ENCODE assay signal across 14 cellular contexts in genomic region chr1:196801920-196802319, GRCh38. TPM values are rescaled to one million over a fixed set of nuclear protein-coding genes. Genes with fewer than 3 reads are reported as not detected.
A peak's percentile ranks its signal among the peaks of the same experiment; 100 is the strongest.
DNase-seq lines count a peak whose midpoint lies in the region; ATAC-seq, FAIRE-seq and TF ChIP-seq lines count a peak whose summit lies in the region.
"Not testable (repeated sequence)": the region's sequence is repeated elsewhere in the genome, so short reads cannot be mapped to it uniquely, and the experiment has no call there.
"Had no signal": no experiment of that assay in that cellular context is flagged by ENCODE, and none has a peak within 500 bp of the region (broad histone marks: within the 10 kb centered on the region; RNA-seq: fewer than 3 reads in every experiment).

No MANE protein-coding gene starts in this region.

- H3K9me3 Mint-ChIP-seq in HFFc6; astrocyte (ENCODE audit: unreplicated experiment): not testable (repeated sequence)

- not testable (repeated sequence) for H3K4me2 ChIP-seq in astrocyte (ENCODE audit: low read length)

- not testable (repeated sequence) for DNase-seq in D721Med (ENCODE audit: insufficient read length, low spot score)
- DNase-seq in ELR (ENCODE audit: low read depth), result peak; percentile 1
- peak; percentile 0 for DNase-seq in HFFc6
- DNase-seq in astrocyte (ENCODE audit: low read depth), result peak; percentile 6
- DNase-seq in choroid plexus epithelial cell (ENCODE audit: low read depth), result peak; percentile 10

- H3K27me3 ChIP-seq in astrocyte (ENCODE audit: insufficient read depth, low read length), result not testable (repeated sequence)

- H3K27ac Mint-ChIP-seq in HFFc6; astrocyte (ENCODE audit: unreplicated experiment): not testable (repeated sequence)

- peak; percentile 74 for FAIRE-seq in D721Med (lab: Jason Lieb, UNC)
- not testable (repeated sequence) for FAIRE-seq in astrocyte (lab: Jason Lieb, UNC)

- H3K79me2 ChIP-seq in astrocyte (ENCODE audit: insufficient read depth, low read length), result not testable (repeated sequence)

- not testable (repeated sequence) for TF ChIP-seq CTCF in D721Med (IDR thresholded peaks at IDR 0.05; ENCODE audit: insufficient read depth, missing control alignments); HFFc6 (IDR thresholded peaks at IDR 0.05); astrocyte (IDR thresholded peaks at IDR 0.05; ENCODE audit: insufficient read depth, low read depth, low read length); choroid plexus epithelial cell (conservative IDR thresholded peaks at IDR 0.05; ENCODE audit: low read depth, low read length)

- not testable (repeated sequence) for H4K20me1 ChIP-seq in astrocyte (ENCODE audit: insufficient read depth, low read length)

- H2AFZ ChIP-seq in astrocyte (ENCODE audit: low read depth, low read length), result not testable (repeated sequence)

- not testable (repeated sequence) for H3K36me3 ChIP-seq in astrocyte (ENCODE audit: insufficient read depth, low read length)

- H3K4me1 ChIP-seq in astrocyte (ENCODE audit: insufficient read depth, low read length), result not testable (repeated sequence)

- H3K9ac ChIP-seq in astrocyte (ENCODE audit: low read length), result not testable (repeated sequence)

- H3K36me3 Mint-ChIP-seq in HFFc6 (ENCODE audit: low read depth); astrocyte (ENCODE audit: low read depth, unreplicated experiment): not testable (repeated sequence)

- not testable (repeated sequence) for H3K4me3 Mint-ChIP-seq in HFFc6; astrocyte (ENCODE audit: unreplicated experiment)

- not testable (repeated sequence) for H3K27me3 Mint-ChIP-seq in HFFc6 (ENCODE audit: insufficient read depth); astrocyte (ENCODE audit: low read depth, unreplicated experiment)

- H3K4me3 ChIP-seq in astrocyte (ENCODE audit: insufficient read depth, low read depth, low read length); choroid plexus epithelial cell (ENCODE audit: low read depth, low read length): not testable (repeated sequence)

- peak; percentile 86 for ATAC-seq in SK-N-SH treated with all-trans-retinoic acid at 6 μM for 48 hours

- not testable (repeated sequence) for H3K27ac ChIP-seq in astrocyte (ENCODE audit: low read depth, low read length)

- not testable (repeated sequence) for H3K4me1 Mint-ChIP-seq in HFFc6 (ENCODE audit: low read depth); astrocyte (ENCODE audit: low read depth, unreplicated experiment)

- not testable (repeated sequence) for H3K9me3 ChIP-seq in astrocyte (ENCODE audit: insufficient read depth, low read depth, low read length)

RNA-seq across cellular contexts. Expression of gene CFHR1, which starts 17.6 kb away (rescaled TPM):
- total RNA-seq in HFFc6 (2021; fragmentation: NEBNext Ultra II Directional; extraction: Animal tissue kit (Norgen Biotek cat#: 25700)), result under 1 TPM in 2 of 6 experiments, not detected in 4; 0.20 to 0.26 TPM
- total RNA-seq in astrocyte, result 0.23 TPM in 1 of 2 replicates, not detected in the other
- total RNA-seq: B cell; Caco-2; Calu3; CD4-positive, alpha-beta T cell; CD8-positive, alpha-beta T cell; Daoy; G401; GM12878 had no signal

RNA-seq across cellular contexts. Expression of gene CFHR3, which starts 27.3 kb away (rescaled TPM):
- not detected for total RNA-seq in HFFc6 (2021; fragmentation: NEBNext Ultra II Directional; extraction: Animal tissue kit (Norgen Biotek cat#: 25700))
- not detected in 2 replicates for total RNA-seq in astrocyte
- total RNA-seq: B cell; Caco-2; Calu3; CD4-positive, alpha-beta T cell; CD8-positive, alpha-beta T cell; Daoy; G401 had no signal
